ENCODE assay signal across 21 cellular contexts in the genomic region with DNA sequence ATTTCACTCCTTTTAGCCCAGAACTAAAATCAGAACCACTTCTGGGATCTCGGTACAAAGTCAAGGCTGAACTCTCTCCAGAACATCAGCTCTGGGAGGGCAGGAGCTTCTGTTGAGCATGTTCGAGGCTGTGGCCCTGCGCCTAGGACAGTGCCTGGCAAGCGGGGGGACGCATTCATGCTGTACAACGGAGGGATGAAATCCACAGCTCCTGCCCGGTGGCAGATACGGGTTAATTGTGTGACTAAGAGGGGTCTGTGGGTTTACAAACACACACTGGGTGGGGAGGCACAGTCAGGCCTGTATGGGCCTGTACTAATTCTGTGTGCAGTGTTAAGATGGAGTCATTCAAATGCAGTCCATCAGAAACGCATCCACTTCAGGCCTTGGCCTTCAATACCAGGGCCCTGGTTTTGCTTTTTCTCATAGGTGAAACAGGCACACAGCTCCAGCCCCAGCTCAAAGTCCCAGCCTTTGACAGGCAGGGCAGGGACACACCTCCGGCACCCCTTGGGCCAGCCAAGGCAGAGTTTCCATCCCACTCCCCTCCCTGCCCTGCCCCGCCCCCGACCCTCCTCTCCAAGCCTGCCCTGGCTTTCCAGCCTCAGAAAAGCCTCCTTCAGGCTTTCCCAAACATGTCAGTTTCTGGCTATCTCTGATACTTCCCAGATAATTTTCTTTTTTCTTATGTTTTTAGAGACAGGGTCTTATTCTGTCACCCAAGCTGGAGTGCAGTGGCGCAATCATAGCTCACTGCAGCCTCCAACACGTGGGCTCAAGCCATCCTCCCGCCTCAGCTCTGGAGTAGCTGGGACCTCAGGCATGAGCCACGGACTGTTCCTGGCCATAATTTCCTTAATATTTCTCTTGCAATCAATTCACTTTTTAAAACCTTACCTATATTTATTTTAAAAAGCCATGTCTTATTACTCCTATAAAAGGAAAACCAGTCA.
"Had no signal": no experiment of that assay in that cellular context is flagged by ENCODE, and none has a peak within 500 bp of the region (broad histone marks: within the 10 kb centered on the region; RNA-seq: fewer than 3 reads in every experiment).

No MANE protein-coding gene starts in this region.

- H3K9me3 ChIP-seq: heart left ventricle, left lung, mucosa of descending colon, transverse colon had no signal

- H3K4me3 ChIP-seq: heart left ventricle, left lung, mucosa of descending colon, skin epidermis, transverse colon had no signal

- H3K4me1 ChIP-seq: left lung, transverse colon had no signal

- FAIRE-seq: frontal cortex, keratinocyte had no signal

- H3K27ac ChIP-seq: heart left ventricle, left lung, skin epidermis, transverse colon had no signal

- H3K27me3 ChIP-seq: heart left ventricle, left lung, transverse colon had no signal

- ATAC-seq: activated naive CD8-positive, alpha-beta T cell treated with anti-CD3 and anti-CD28 coated beads, Interleukin-2, amount 50 U/mL, for 24 hours; effector memory CD8-positive, alpha-beta T cell; heart left ventricle; left lung; mucosa of descending colon; naive thymus-derived CD4-positive, alpha-beta T cell had no signal

- H3K36me3 ChIP-seq: left lung, transverse colon had no signal

- DNase-seq: activated CD4-positive, alpha-beta memory T cell treated with anti-CD3 and anti-CD28 coated beads, Interleukin-2, amount 10 ng/mL, durations not matched to agents 7 days and 5 days; activated CD4-positive, alpha-beta T cell treated with anti-CD3 and anti-CD28 coated beads for 4 hours; activated naive CD4-positive, alpha-beta T cell treated with anti-CD3 and anti-CD28 coated beads for 36 hours; activated naive CD8-positive, alpha-beta T cell treated with anti-CD3 and anti-CD28 coated beads, Interleukin-2, amount 50 U/mL, for 24 hours; aorta; dermis blood vessel endothelial cell; effector memory CD8-positive, alpha-beta T cell; heart left ventricle; left lung; mammary epithelial cell; mucosa of descending colon; naive thymus-derived CD4-positive, alpha-beta T cell; nucleus accumbens; stimulated activated CD4-positive, alpha-beta T cell treated with anti-CD3 and anti-CD28 coated beads, Interleukin-15, amount 100 ng/mL, for 24 hours; stimulated activated CD4-positive, alpha-beta T cell treated with anti-CD3 and anti-CD28 coated beads, Interleukin-4, amount 100 ng/mL, for 1 hour; stimulated activated naive CD4-positive, alpha-beta T cell treated with Interleukin-2 at 50 U/mL for 16 hours; substantia nigra; transverse colon had no signal
